28 cellular contexts compared by ENCODE assay signal in genomic region chr19:29612801-29613595, GRCh38.
"Had no signal": no experiment of that assay in that cellular context is flagged by ENCODE, and none has a peak within 500 bp of the region (broad histone marks: within the 10 kb centered on the region; RNA-seq: fewer than 3 reads in every experiment).

No MANE protein-coding gene starts in this region.

- DNase-seq: activated CD4-positive, alpha-beta T cell treated with anti-CD3 and anti-CD28 coated beads, Interleukin-2, amount 10 ng/mL, durations not matched to agents 7 days and 5 days; activated CD8-positive, alpha-beta memory T cell treated with anti-CD3 and anti-CD28 coated beads, Interleukin-2, amount 10 ng/mL, durations not matched to agents 7 days and 5 days; activated CD8-positive, alpha-beta T cell treated with anti-CD3 and anti-CD28 coated beads for 36 hours; activated effector memory CD4-positive, alpha-beta T cell treated with anti-CD3 and anti-CD28 coated beads, Interleukin-2, amount 50 U/mL, for 16 hours; activated naive CD4-positive, alpha-beta T cell treated with anti-CD3 and anti-CD28 coated beads, Interleukin-2, amount 10 ng/mL, durations not matched to agents 7 days and 5 days; activated T-cell treated with anti-CD3 and anti-CD28 coated beads for 4 hours; effector memory CD4-positive, alpha-beta T cell; glutamatergic neuron; hippocampal formation; left ventricle myocardium inferior; SK-N-SH; stimulated activated CD4-positive, alpha-beta T cell treated with anti-CD3 and anti-CD28 coated beads, Interleukin-2, amount 100 ng/mL, for 48 hours; stimulated activated CD8-positive, alpha-beta memory T cell treated with anti-CD3 and anti-CD28 coated beads, Interleukin-4, amount 100 ng/mL, for 48 hours; stimulated activated naive CD4-positive, alpha-beta T cell treated with Interleukin-2 at 50 U/mL for 16 hours; substantia nigra; transverse colon had no signal

- H3K9me3 ChIP-seq: left ventricle myocardium inferior, neutrophil, SK-N-SH, transverse colon had no signal

- H3K4me3 ChIP-seq: left ventricle myocardium inferior, smooth muscle cell, transverse colon had no signal

- H3K27ac ChIP-seq: left ventricle myocardium inferior, neutrophil, transverse colon, VCaP had no signal

- H3K9me3 Mint-ChIP-seq: activated CD4-positive, alpha-beta T cell treated with anti-CD3 and anti-CD28 coated beads, Interleukin-2, amount 10 ng/mL, durations not matched to agents 7 days and 5 days; activated CD8-positive, alpha-beta T cell treated with anti-CD3 and anti-CD28 coated beads for 36 hours; activated naive CD4-positive, alpha-beta T cell treated with anti-CD3 and anti-CD28 coated beads, Interleukin-2, amount 10 ng/mL, durations not matched to agents 7 days and 5 days; brain; mesothelial cell of epicardium; natural killer cell treated with Interleukin-12 subunit alpha and Interleukin-12 subunit beta and Interleukin-15 and Interleukin-18, amount 100 ng/mL, for 72 hours had no signal

- H3K9ac ChIP-seq: SK-N-SH had no signal

- H3K4me1 ChIP-seq: transverse colon had no signal

- ATAC-seq: activated CD4-positive, CD25-positive, alpha-beta regulatory T cell treated with anti-CD3 and anti-CD28 coated beads, Interleukin-2, amount 50 U/mL, for 24 hours; activated CD8-positive, alpha-beta memory T cell treated with anti-CD3 and anti-CD28 coated beads, Interleukin-2, amount 10 ng/mL, durations not matched to agents 7 days and 5 days; activated CD8-positive, alpha-beta T cell treated with anti-CD3 and anti-CD28 coated beads for 36 hours; esophagus mucosa; natural killer cell treated with Interleukin-12 subunit alpha and Interleukin-12 subunit beta and Interleukin-15 and Interleukin-18, amount 100 ng/mL, for 72 hours; sciatic nerve had no signal

- H3K27ac Mint-ChIP-seq: activated CD4-positive, alpha-beta T cell treated with anti-CD3 and anti-CD28 coated beads, Interleukin-2, amount 10 ng/mL, durations not matched to agents 7 days and 5 days; activated CD8-positive, alpha-beta memory T cell treated with anti-CD3 and anti-CD28 coated beads, Interleukin-2, amount 10 ng/mL, durations not matched to agents 7 days and 5 days; activated CD8-positive, alpha-beta T cell treated with anti-CD3 and anti-CD28 coated beads for 36 hours; activated naive CD4-positive, alpha-beta T cell treated with anti-CD3 and anti-CD28 coated beads, Interleukin-2, amount 10 ng/mL, durations not matched to agents 7 days and 5 days; brain; mesothelial cell of epicardium; natural killer cell treated with Interleukin-12 subunit alpha and Interleukin-12 subunit beta and Interleukin-15 and Interleukin-18, amount 100 ng/mL, for 72 hours had no signal

- H3K4me1 Mint-ChIP-seq: mesothelial cell of epicardium had no signal

- H3K4me3 Mint-ChIP-seq: activated CD4-positive, alpha-beta T cell treated with anti-CD3 and anti-CD28 coated beads, Interleukin-2, amount 10 ng/mL, durations not matched to agents 7 days and 5 days; activated CD8-positive, alpha-beta memory T cell treated with anti-CD3 and anti-CD28 coated beads, Interleukin-2, amount 10 ng/mL, durations not matched to agents 7 days and 5 days; activated CD8-positive, alpha-beta T cell treated with anti-CD3 and anti-CD28 coated beads for 36 hours; activated naive CD4-positive, alpha-beta T cell treated with anti-CD3 and anti-CD28 coated beads, Interleukin-2, amount 10 ng/mL, durations not matched to agents 7 days and 5 days; brain; mesothelial cell of epicardium; natural killer cell treated with Interleukin-12 subunit alpha and Interleukin-12 subunit beta and Interleukin-15 and Interleukin-18, amount 100 ng/mL, for 72 hours had no signal

- H3K27me3 Mint-ChIP-seq: activated CD4-positive, alpha-beta T cell treated with anti-CD3 and anti-CD28 coated beads, Interleukin-2, amount 10 ng/mL, durations not matched to agents 7 days and 5 days; activated CD8-positive, alpha-beta memory T cell treated with anti-CD3 and anti-CD28 coated beads, Interleukin-2, amount 10 ng/mL, durations not matched to agents 7 days and 5 days; activated CD8-positive, alpha-beta T cell treated with anti-CD3 and anti-CD28 coated beads for 36 hours; activated naive CD4-positive, alpha-beta T cell treated with anti-CD3 and anti-CD28 coated beads, Interleukin-2, amount 10 ng/mL, durations not matched to agents 7 days and 5 days; natural killer cell treated with Interleukin-12 subunit alpha and Interleukin-12 subunit beta and Interleukin-15 and Interleukin-18, amount 100 ng/mL, for 72 hours had no signal

- FAIRE-seq: colon, endothelial cell of umbilical vein, frontal cortex had no signal
